In the genomic region with DNA sequence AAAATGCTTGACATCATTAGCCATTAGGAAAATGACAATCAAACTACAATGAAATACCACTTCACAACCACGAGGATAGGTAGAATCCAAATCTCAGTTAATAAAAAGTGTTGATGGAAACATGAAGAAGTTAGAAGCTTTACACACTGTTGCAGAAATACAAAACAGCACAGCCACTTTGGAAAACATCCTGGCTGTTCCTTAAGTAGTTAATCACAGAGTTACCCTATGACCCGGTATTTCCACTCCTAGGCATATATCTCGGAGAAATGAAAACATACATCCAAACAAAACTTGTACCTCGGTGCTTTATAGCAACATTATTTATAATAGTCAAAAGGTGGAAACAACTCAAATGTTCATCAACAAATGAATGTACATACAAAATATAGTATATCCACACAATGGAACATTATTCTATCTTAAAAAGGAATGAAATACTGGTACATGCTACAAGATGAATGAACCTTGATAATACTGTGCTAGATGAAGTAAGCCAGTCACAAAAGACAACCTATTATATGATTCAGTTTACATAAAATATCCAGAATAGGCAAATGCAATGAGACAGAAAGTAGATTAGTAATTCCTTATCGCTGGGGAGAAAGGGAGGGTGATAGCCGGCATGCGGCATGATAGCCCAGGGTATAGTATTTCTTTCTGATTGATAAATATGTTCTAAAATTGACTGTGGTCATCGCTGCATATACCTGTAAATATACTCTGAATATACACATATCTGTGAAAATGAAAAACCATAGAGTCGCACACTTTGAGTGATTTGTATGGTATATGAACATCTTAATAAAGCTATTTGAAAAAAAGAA, we compare ENCODE assay signal across 18 cellular contexts. TPM values are rescaled to one million over a fixed set of nuclear protein-coding genes. Genes with fewer than 3 reads are reported as not detected.
DNase-seq lines count a peak whose midpoint lies in the region; ATAC-seq, FAIRE-seq and TF ChIP-seq lines count a peak whose summit lies in the region.
"Had no signal": no experiment of that assay in that cellular context is flagged by ENCODE, and none has a peak within 500 bp of the region (broad histone marks: within the 10 kb centered on the region; RNA-seq: fewer than 3 reads in every experiment).

No MANE protein-coding gene starts in this region.

- H4K8ac ChIP-seq in H1 (ENCODE audit: extremely low read depth, insufficient read depth, low read length): no peak overlapping the region

- no peak overlapping the region for H2BK12ac ChIP-seq in H1 (ENCODE audit: low read depth, low read length)

- no peak for TF ChIP-seq EP300 in H1 (IDR thresholded peaks at IDR 0.05; ENCODE audit: borderline replicate concordance in 1 of 2, low read depth in 2 of 2, low read length in 2 of 2)

- H4K5ac ChIP-seq in H1 (ENCODE audit: insufficient read length, low read depth, low read length): no peak overlapping the region

- H3F3A ChIP-seq in GM23338 (replicated peaks; ENCODE audit: low read depth): no peaks in the 10 kb centered on the region

- no peak overlapping the region for H2BK120ac ChIP-seq in H1 (replicated peaks; ENCODE audit: low read depth, low read length)

- H3K4me3 ChIP-seq in BE2C (ENCODE audit: low read depth, low read length) (peak overlapping the region; percentile 90), GM23338 (peak overlapping the region; percentile 63), H1 (ENCODE audit: extremely low read depth in 1 of 4, insufficient read depth in 2 of 4, low read depth in 3 of 4, low read length in 4 of 4) (peak overlapping the region in 3 of 4 experiments; percentile 12 to 97 (median 12); a peak in 4 of 8 replicates)
- H3K4me3 ChIP-seq: SK-N-MC, transverse colon had no signal

- H4K20me1 ChIP-seq in GM23338 (replicated peaks; ENCODE audit: insufficient read depth) (0 out of 2 replicates have a peak, but pooled peaks cover 5% of the 10 kb centered on the region), H1 (replicated peaks in 1 of 2; ENCODE audit: control insufficient read depth in 1 of 2, insufficient read depth in 2 of 2, low read length in 2 of 2) (no peaks in the 10 kb centered on the region)

- H3K4me3 Mint-ChIP-seq in GM23338: peak overlapping the region; percentile 97
- H3K4me3 Mint-ChIP-seq: activated T-cell treated with anti-CD3 and anti-CD28 coated beads, Interleukin-2, amount 50 U/mL, for 24 hours; memory B cell; natural killer cell treated with Interleukin-12 subunit alpha and Interleukin-12 subunit beta and Interleukin-15 and Interleukin-18, amount 100 ng/mL, for 72 hours; stimulated activated memory B cell treated with anti-CD40 and anti-IgM and Interleukin-4, amounts not matched to agents 10 μg/mL and 1 μg/mL and 100 μg/mL, for 72 hours had no signal

- no peak overlapping the region for H3K27ac Mint-ChIP-seq in GM23338
- H3K27ac Mint-ChIP-seq: activated T-cell treated with anti-CD3 and anti-CD28 coated beads, Interleukin-2, amount 50 U/mL, for 24 hours; memory B cell; natural killer cell treated with Interleukin-12 subunit alpha and Interleukin-12 subunit beta and Interleukin-15 and Interleukin-18, amount 100 ng/mL, for 72 hours; stimulated activated memory B cell treated with anti-CD40 and anti-IgM and Interleukin-4, amounts not matched to agents 10 μg/mL and 1 μg/mL and 100 μg/mL, for 72 hours had no signal

- H3K79me2 ChIP-seq in GM23338 (replicated peaks; ENCODE audit: insufficient read depth) (peaks cover 64% of the 10 kb centered on the region), H1 (ENCODE audit: control insufficient read depth in 1 of 2, insufficient read depth in 2 of 2, low read length in 2 of 2) (peaks cover 5 to 66% of the 10 kb centered on the region in 2 experiments; a peak in 3 of 4 replicates)

- peaks cover 31% of the 10 kb centered on the region; the same call in 2 of the 3 replicates for H3K4me1 Mint-ChIP-seq in GM23338

- no peak overlapping the region for H2BK20ac ChIP-seq in H1 (ENCODE audit: low read length)

- ATAC-seq in GM23338: no peak
- ATAC-seq: natural killer cell treated with Interleukin-12 subunit alpha and Interleukin-12 subunit beta and Interleukin-15 and Interleukin-18, amount 100 ng/mL, for 72 hours; stimulated activated memory B cell treated with anti-CD40 and anti-IgM and Interleukin-4, amounts not matched to agents 10 μg/mL and 1 μg/mL and 100 μg/mL, for 72 hours had no signal

- H3K79me1 ChIP-seq in H1 (ENCODE audit: low read depth, low read length): no peaks in the 10 kb centered on the region

- TF ChIP-seq CTCF in BE2C (IDR thresholded peaks at IDR 0.05; ENCODE audit: low read depth, low read length) (no peak), GM23338 (conservative IDR thresholded peaks at IDR 0.05; ENCODE audit: low read depth in 2 of 2) (no peak), H1 (IDR thresholded peaks at IDR 0.05; ENCODE audit: control extremely low read depth in 1 of 3, insufficient read depth in 1 of 3, low read depth in 1 of 3, low read length in 3 of 3) (no peak)

- TF ChIP-seq RAD21 in H1 (IDR thresholded peaks at IDR 0.05 in 1 of 2, conservative IDR thresholded peaks at IDR 0.05 in 1 of 2; ENCODE audit: low read depth in 2 of 2, low read length in 2 of 2): no peak

- H3K36me3 ChIP-seq in BE2C (no peaks in the 10 kb centered on the region; the same call in 1 of the 2 replicates), GM23338 (ENCODE audit: insufficient read depth) (0 out of 2 replicates have a peak, but pooled peaks cover 7% of the 10 kb centered on the region), H1 (ENCODE audit: control insufficient read depth in 2 of 4, insufficient read depth in 4 of 4, low read length in 3 of 4) (peaks cover 0 to 8% (median 2%) of the 10 kb centered on the region in 4 experiments; a peak in 3 of 8 replicates)
- H3K36me3 ChIP-seq: transverse colon had no signal

- no peak overlapping the region for H3K18ac ChIP-seq in H1 (ENCODE audit: extremely low read depth, low read length)

- H3K56ac ChIP-seq in H1 (replicated peaks; ENCODE audit: insufficient read length, low read depth, low read length): no peak overlapping the region

- H3K9ac ChIP-seq in H1 (replicated peaks in 1 of 4; ENCODE audit: extremely low read depth in 1 of 4, low read depth in 3 of 4, low read length in 3 of 4): no peak overlapping the region

- H3K14ac ChIP-seq in H1 (ENCODE audit: insufficient read length): no peak overlapping the region

- WGBS in H1 (ENCODE audit: extremely low coverage in 1 of 2, insufficient coverage in 1 of 2, insufficient read length in 1 of 2, insufficient replicate concordance in 2 of 2, low coverage in 1 of 2, low lambda C conversion rate in 2 of 2, missing lambda C conversion rate in 1 of 2), 2 experiments: 79% methylated on average over 9 of the region's 9 CpGs; no CpG with 5 or more reads in 1 of the 2 experiments

- H3K9me3 Mint-ChIP-seq in GM23338: peaks cover 19% of the 10 kb centered on the region

- H3K4ac ChIP-seq in H1 (replicated peaks; ENCODE audit: insufficient read length, low read depth, low read length): no peak overlapping the region

- no peaks in the 10 kb centered on the region for H3K27me3 ChIP-seq in BE2C
- H3K27me3 ChIP-seq in GM23338 (ENCODE audit: insufficient read depth): peaks cover 5% of the 10 kb centered on the region; the same call in 1 of the 2 replicates
- H3K27me3 ChIP-seq in H1 (replicated peaks in 1 of 4; ENCODE audit: control insufficient read depth in 3 of 4, extremely low read depth in 1 of 4, insufficient read depth in 3 of 4, low read length in 3 of 4): no peaks in the 10 kb centered on the region

- no peak overlapping the region for H2AFZ ChIP-seq in GM23338
- H2AFZ ChIP-seq in H1 (ENCODE audit: low read length): no peak overlapping the region

- H4K91ac ChIP-seq in H1 (replicated peaks; ENCODE audit: insufficient read length, low read length): no peak overlapping the region

- no peak for DNase-seq in BE2C
- DNase-seq in GM23338 (ENCODE audit: low spot score): no peak
- peak; percentile 38 for DNase-seq in NCI-H2227 treated with DMSO at 0.1 percent for 48 hours (lab: John Stamatoyannopoulos, UW)
- no peak for DNase-seq in H1 (ENCODE audit: low read depth in 1 of 2, low spot score in 2 of 2)
- no peak for DNase-seq in Ammon's horn (ENCODE audit: low spot score)
- no peak for DNase-seq in activated CD4-positive, alpha-beta T cell treated with anti-CD3 and anti-CD28 coated beads, Interleukin-2, amount 50 U/mL, for 48 hours
- DNase-seq in NCI-H748 (lab: John Stamatoyannopoulos, UW; ENCODE audit: unreplicated experiment): no peak
- DNase-seq in NCI-H446 treated with DMSO at 0.1 percent for 48 hours (lab: John Stamatoyannopoulos, UW): no peak
- DNase-seq: activated T-cell treated with anti-CD3 and anti-CD28 coated beads, Interleukin-2, amount 50 U/mL, for 24 hours; NCI-H510A; stimulated activated CD4-positive, alpha-beta T cell treated with anti-CD3 and anti-CD28 coated beads, Interleukin-12 subunit alpha, Interleukin-12 subunit beta, amount 100 ng/mL, for 4 hours; transverse colon had no signal

- peaks cover 2% of the 10 kb centered on the region for H3K27me3 Mint-ChIP-seq in GM23338 (ENCODE audit: insufficient read depth, low read depth, poor library complexity)
- H3K27me3 Mint-ChIP-seq: memory B cell had no signal

- H3K27ac ChIP-seq in GM23338 (ENCODE audit: low read depth) (no peak overlapping the region), H1 (ENCODE audit: low read depth, low read length) (no peak overlapping the region)
- H3K27ac ChIP-seq: SK-N-MC, transverse colon had no signal

- peaks cover 24% of the 10 kb centered on the region for H3K36me3 Mint-ChIP-seq in GM23338 (ENCODE audit: low read depth)
- H3K36me3 Mint-ChIP-seq: memory B cell; natural killer cell treated with Interleukin-12 subunit alpha and Interleukin-12 subunit beta and Interleukin-15 and Interleukin-18, amount 100 ng/mL, for 72 hours; stimulated activated memory B cell treated with anti-CD40 and anti-IgM and Interleukin-4, amounts not matched to agents 10 μg/mL and 1 μg/mL and 100 μg/mL, for 72 hours had no signal

- peaks cover 8% of the 10 kb centered on the region; the same call in 1 of the 2 replicates for H3K23me2 ChIP-seq in H1 (ENCODE audit: low read depth, low read length)

- FAIRE-seq in H1 (lab: Jason Lieb, UNC): no peak
- FAIRE-seq: D721Med had no signal

- H2AK5ac ChIP-seq in H1 (ENCODE audit: low read depth, low read length): no peak overlapping the region

- 0 out of 2 replicates have a peak, but pooled peaks cover 3% of the 10 kb centered on the region for H3K9me3 ChIP-seq in BE2C
- H3K9me3 ChIP-seq in H1 (ENCODE audit: insufficient read depth in 2 of 2, low read depth in 1 of 2, low read length in 1 of 2): peaks cover 10 to 12% of the 10 kb centered on the region in 2 experiments

- peaks cover 3% of the 10 kb centered on the region; the same call in 1 of the 2 replicates for H3K9me2 ChIP-seq in GM23338 (ENCODE audit: insufficient read depth)

- peaks cover 6% of the 10 kb centered on the region for H3K4me1 ChIP-seq in BE2C
- H3K4me1 ChIP-seq in GM23338 (ENCODE audit: insufficient read depth): peaks cover 27% of the 10 kb centered on the region
- H3K4me1 ChIP-seq in H1 (replicated peaks in 1 of 4; ENCODE audit: control insufficient read depth in 3 of 4, insufficient read depth in 4 of 4, low read length in 3 of 4): peaks cover 0 to 4% (median 2%) of the 10 kb centered on the region in 4 experiments; a peak in 2 of 7 replicates

- TF ChIP-seq POLR2A in H1 (IDR thresholded peaks at IDR 0.05; ENCODE audit: control extremely low read depth in 1 of 2, low read depth in 2 of 2, low read length in 2 of 2): no peak

- POLR2A ChIA-PET in H1 (lab: Charles Lee; ENCODE audit: partially characterized antibody): interaction anchor here (1.2 kb wide), 1 partner anchor 10 kb away, joined by 5 read pairs; no protein-coding TSS in a partner anchor

- CTCF ChIA-PET in H1 (lab: Charles Lee; ENCODE audit: partially characterized antibody): interaction anchor here (1.0 to 2.4 kb wide), 5 partner anchors 13 to 89 kb away, joined by 4 to 12 read pairs (median 8); no protein-coding TSS in a partner anchor

- no peak overlapping the region for H3K23ac ChIP-seq in H1 (ENCODE audit: insufficient read length)

- no peak overlapping the region for H2BK5ac ChIP-seq in H1 (ENCODE audit: low read depth, low read length)

- no peak overlapping the region for H2BK15ac ChIP-seq in H1 (ENCODE audit: low read length)

- H3K4me2 ChIP-seq in GM23338 (peak overlapping the region; percentile 85), H1 (ENCODE audit: insufficient read depth in 1 of 2, low read depth in 2 of 2, low read length in 2 of 2) (peak overlapping the region; percentile 79 to 83)

RNA-seq across cellular contexts. Expression of a gene that starts 1.9 kb away (rescaled TPM):
- 1.6 TPM for polyA plus RNA-seq in BE2C (2012; ENCODE audit: insufficient read depth, insufficient read length, low read depth)
- 35.3 and 45.5 TPM in 2 replicates for total RNA-seq in GM23338 (2014; rRNA removed; shearing (Covaris generic))
- 17.4 and 24.6 TPM in 2 replicates for polyA plus RNA-seq in GM23338 (2016; fragmentation: Nextera tagmentation; extraction: Ambion mirVana)
- total RNA-seq in H1 (2021; fragmentation: NEBNext Ultra II Directional; extraction: Animal tissue kit (Norgen Biotek cat#: 25700)): 18.9 and 21.2 TPM in 2 replicates
- 8.5 and 11.0 TPM in 2 replicates for polyA plus RNA-seq in H1 (2011; rRNA removed)
- 14.7 TPM for polyA plus RNA-seq in H1 (2011; cell fraction: cytosol; rRNA removed)
- 30.6 TPM for polyA plus RNA-seq in H1 (2011; cell fraction: nucleus; rRNA removed)
- 10.4 to 14.4 TPM (median 12.6 TPM) in 4 replicates for polyA plus RNA-seq in H1 (2012, experiment 1 of 2)
- 1.2 TPM for polyA plus RNA-seq in H1 (2012, experiment 2 of 2)
- 23.8 TPM for polyA plus RNA-seq in H1 (2013, experiment 1 of 2)
- 21.3 TPM for polyA plus RNA-seq in H1 (2013, experiment 2 of 2)
- polyA minus RNA-seq in H1 (2011; rRNA and poly(A)+ RNA removed): 50.5 and 53.6 TPM in 2 replicates
- 19.4 TPM for polyA minus RNA-seq in H1 (2011; cell fraction: cytosol; rRNA and poly(A)+ RNA removed)
- 133 TPM for polyA minus RNA-seq in H1 (2011; cell fraction: nucleus; rRNA and poly(A)+ RNA removed)
- total RNA-seq: OCI-LY7 had no signal

Comparison
In these comparisons a context has a peak if more than half of its experiments do, and no peak if none do; other contexts are left out.
1. H3K4me3 ChIP-seq: peak in every context shown above with its lines; median percentile 90 in BE2C; 63 in GM23338; 12 in H1.